10 cellular contexts compared by ENCODE assay signal in the genomic region with DNA sequence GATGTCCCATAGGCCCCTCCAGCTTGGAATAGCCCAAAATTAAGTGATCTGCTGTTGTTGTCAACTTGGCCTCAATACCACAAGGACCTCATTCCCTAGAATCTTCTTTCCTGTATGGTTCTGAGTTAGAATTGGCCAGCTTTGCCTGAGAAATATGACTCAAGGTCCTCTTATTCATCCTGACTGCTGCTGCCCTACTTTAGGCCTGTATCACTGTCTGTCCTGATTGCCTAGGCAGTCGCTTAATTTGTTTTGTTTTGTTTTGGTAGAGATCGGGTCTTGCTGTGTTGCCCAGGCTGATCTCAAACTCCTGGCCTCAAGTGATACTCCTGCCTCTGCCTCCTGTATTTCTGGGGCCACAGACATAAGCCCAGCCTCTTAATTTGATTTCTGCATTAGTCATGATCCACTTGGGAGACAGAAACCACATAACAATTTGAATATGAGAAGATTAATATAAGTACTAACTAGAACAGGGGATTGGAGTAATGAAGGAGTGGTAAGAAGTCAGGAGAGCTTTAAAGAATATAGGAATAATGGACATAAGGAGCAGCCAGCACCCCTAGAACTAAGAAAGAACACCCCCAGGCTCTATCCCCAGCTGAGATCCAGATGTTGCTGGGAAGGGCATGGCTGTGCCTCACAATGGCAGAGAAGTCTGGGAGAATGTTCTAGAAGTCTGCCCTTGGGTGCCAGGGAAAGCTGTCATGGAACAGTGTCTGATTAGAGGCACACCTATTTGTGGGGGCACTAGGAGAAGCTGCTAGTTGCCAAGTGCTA. TPM values are rescaled to one million over a fixed set of nuclear protein-coding genes. Genes with fewer than 3 reads are reported as not detected.
DNase-seq lines count a peak whose midpoint lies in the region; ATAC-seq, FAIRE-seq and TF ChIP-seq lines count a peak whose summit lies in the region.
"Had no signal": no experiment of that assay in that cellular context is flagged by ENCODE, and none has a peak within 500 bp of the region (broad histone marks: within the 10 kb centered on the region; RNA-seq: fewer than 3 reads in every experiment).

No MANE protein-coding gene starts in this region.

- POLR2A ChIA-PET in CD8-positive, alpha-beta T cell (lab: Charles Lee), result interaction anchor here (0.8 to 2.5 kb wide), 8 partner anchors 41 to 249 kb away, joined by 3 to 21 read pairs (median 8); a partner anchor contains a TSS
- POLR2A ChIA-PET in activated B cell treated with CpG ODN at 0.5 μM for 24 hours (lab: Charles Lee), result interaction anchor here (0.6 to 3.2 kb wide), 13 partner anchors 36 to 313 kb away, joined by 3 to 22 read pairs (median 4); a partner anchor contains a TSS

- no peak for TF ChIP-seq CTCF in CD8-positive, alpha-beta T cell (IDR thresholded peaks at IDR 0.05)
- TF ChIP-seq CTCF in activated B cell treated with CpG ODN at 0.5 μM for 24 hours (IDR thresholded peaks at IDR 0.05) (no peak), left lung (IDR thresholded peaks at IDR 0.05) (no peak), kidney (IDR thresholded peaks at IDR 0.05; ENCODE audit: borderline replicate concordance, extremely low read depth, insufficient read depth) (no peak)

- intact Hi-C loops in CD8-positive, alpha-beta T cell (cut with DNase I, micrococcal nuclease), result loop anchor here (1.0 to 10.0 kb wide), 9 partner anchors 42 to 548 kb away; a partner anchor contains a TSS
- intact Hi-C loops in activated B cell treated with CpG ODN at 0.5 μM for 24 hours (cut with micrococcal nuclease), result loop anchor here (1.0 kb wide), 9 partner anchors 42 to 314 kb away; a partner anchor contains a TSS
- intact Hi-C loops in left lung (cut with DNase I), result loop anchor here in 1 of 2 donors (10.0 kb wide), 1 partner anchor 248 kb away; no protein-coding TSS in a partner anchor
- intact Hi-C loops in kidney (cut with DNase I), result loop anchor here (5.0 kb wide), 1 partner anchor 246 kb away; no protein-coding TSS in a partner anchor

- DNase-seq in CD8-positive, alpha-beta T cell, result peak in 1 of 7 experiments; percentile 31
- DNase-seq in HCEC 1CT (peak; percentile 53), activated B cell treated with CpG ODN at 0.5 μM for 24 hours (no peak), left lung (no peak), NCI-H1105 (lab: John Stamatoyannopoulos, UW) (no peak), dermis blood vessel endothelial cell (no peak), kidney (no peak), SIG-M5 treated with dmso at 0.1 percent for 504 hours (lab: John Stamatoyannopoulos, UW; ENCODE audit: unreplicated experiment) (no peak)

- H3K9me3 Mint-ChIP-seq in CD8-positive, alpha-beta T cell, result no peaks in the 10 kb centered on the region
- no peaks in the 10 kb centered on the region for H3K9me3 Mint-ChIP-seq in activated B cell treated with CpG ODN at 0.5 μM for 24 hours

- no peak overlapping the region for H3K4me3 Mint-ChIP-seq in CD8-positive, alpha-beta T cell
- no peak overlapping the region for H3K4me3 Mint-ChIP-seq in activated B cell treated with CpG ODN at 0.5 μM for 24 hours

- no peaks in the 10 kb centered on the region for H3K36me3 ChIP-seq in CD8-positive, alpha-beta T cell (ENCODE audit: insufficient read depth, low read length)
- H3K36me3 ChIP-seq in left lung (no peaks in the 10 kb centered on the region), kidney (ENCODE audit: control insufficient read depth in 1 of 2, insufficient read depth in 2 of 2, low read length in 2 of 2) (no peaks in the 10 kb centered on the region)
- H3K36me3 ChIP-seq: neutrophil had no signal

- peaks cover 11% of the 10 kb centered on the region for H3K36me3 Mint-ChIP-seq in CD8-positive, alpha-beta T cell
- peaks cover 22% of the 10 kb centered on the region for H3K36me3 Mint-ChIP-seq in activated B cell treated with CpG ODN at 0.5 μM for 24 hours (ENCODE audit: low read depth)

- H3K9me3 ChIP-seq in CD8-positive, alpha-beta T cell (ENCODE audit: low read length), result no peaks in the 10 kb centered on the region
- H3K9me3 ChIP-seq in left lung, result no peaks in the 10 kb centered on the region
- no peaks in the 10 kb centered on the region for H3K9me3 ChIP-seq in kidney (ENCODE audit: control insufficient read depth in 1 of 2, low read length in 2 of 2)
- H3K9me3 ChIP-seq: neutrophil had no signal

- H3K27me3 ChIP-seq in CD8-positive, alpha-beta T cell (ENCODE audit: insufficient read depth, low read length), result no peaks in the 10 kb centered on the region
- H3K27me3 ChIP-seq in left lung, result no peaks in the 10 kb centered on the region

- no peak overlapping the region for H3K27ac ChIP-seq in CD8-positive, alpha-beta T cell (ENCODE audit: low read depth, low read length)
- no peak overlapping the region for H3K27ac ChIP-seq in left lung
- no peak overlapping the region for H3K27ac ChIP-seq in kidney (ENCODE audit: low read depth in 2 of 2, low read length in 2 of 2)
- H3K27ac ChIP-seq: neutrophil had no signal

- CTCF ChIA-PET in CD8-positive, alpha-beta T cell (lab: Charles Lee), result interaction anchor here (0.7 to 16.6 kb wide), 64 partner anchors 9 to 361 kb away, joined by 3 to 312 read pairs (median 5); a partner anchor contains a TSS
- CTCF ChIA-PET in activated B cell treated with CpG ODN at 0.5 μM for 24 hours (lab: Charles Lee), result interaction anchor here (0.6 to 6.5 kb wide), 51 partner anchors 9 to 361 kb away, joined by 3 to 136 read pairs (median 4); a partner anchor contains a TSS

- peaks cover 17% of the 10 kb centered on the region for H3K4me1 ChIP-seq in CD8-positive, alpha-beta T cell (ENCODE audit: insufficient read depth, low read length)
- H3K4me1 ChIP-seq in left lung (peaks cover 0 to 4% of the 10 kb centered on the region in 2 donors), kidney (ENCODE audit: control insufficient read depth in 1 of 2, insufficient read depth in 1 of 2, low read depth in 1 of 2, low read length in 2 of 2) (no peaks in the 10 kb centered on the region)

- H3K9ac ChIP-seq in kidney (ENCODE audit: low read length in 2 of 2), result no peak overlapping the region

- H3K27me3 Mint-ChIP-seq in CD8-positive, alpha-beta T cell (ENCODE audit: low read depth), result no peaks in the 10 kb centered on the region
- no peaks in the 10 kb centered on the region for H3K27me3 Mint-ChIP-seq in activated B cell treated with CpG ODN at 0.5 μM for 24 hours

- peak; percentile 19 for ATAC-seq in CD8-positive, alpha-beta T cell
- ATAC-seq in activated B cell treated with CpG ODN at 0.5 μM for 24 hours (ENCODE audit: low read depth) (no peak), left lung (peak; percentile 12)

- H3K4me3 ChIP-seq in CD8-positive, alpha-beta T cell (ENCODE audit: low read depth, low read length), result no peak overlapping the region
- H3K4me3 ChIP-seq in left lung (no peak overlapping the region), kidney (ENCODE audit: low read length in 2 of 2) (no peak overlapping the region)

- no peak for FAIRE-seq in kidney (lab: Jason Lieb, UNC)

- no peak overlapping the region for H3K27ac Mint-ChIP-seq in CD8-positive, alpha-beta T cell
- H3K27ac Mint-ChIP-seq in activated B cell treated with CpG ODN at 0.5 μM for 24 hours, result peak overlapping the region; percentile 37

- peaks cover 19% of the 10 kb centered on the region for H3K4me1 Mint-ChIP-seq in CD8-positive, alpha-beta T cell (ENCODE audit: low read depth)
- peaks cover 23% of the 10 kb centered on the region for H3K4me1 Mint-ChIP-seq in activated B cell treated with CpG ODN at 0.5 μM for 24 hours

RNA-seq across cellular contexts. Expression of a gene that starts 4.6 kb away (rescaled TPM):
- not detected for total RNA-seq in CD8-positive, alpha-beta T cell
- total RNA-seq in activated B cell treated with CpG ODN at 0.5 μM for 24 hours (not detected in 2 replicates), left lung (not detected), dermis blood vessel endothelial cell (not detected in 2 replicates), kidney (not detected)
- polyA plus RNA-seq in kidney (ENCODE audit: insufficient read depth, low read depth, low replicate concordance), result not detected
- total RNA-seq: Daoy had no signal

RNA-seq across cellular contexts. Expression of a gene that starts 29.0 kb away (rescaled TPM):
- not detected for total RNA-seq in CD8-positive, alpha-beta T cell
- not detected in 2 replicates for total RNA-seq in activated B cell treated with CpG ODN at 0.5 μM for 24 hours
- total RNA-seq in left lung, result not detected
- not detected in 2 replicates for total RNA-seq in dermis blood vessel endothelial cell
- not detected for total RNA-seq in kidney
- polyA plus RNA-seq in kidney (ENCODE audit: insufficient read depth, low read depth, low replicate concordance), result not detected
- total RNA-seq: Daoy had no signal

RNA-seq across cellular contexts. Expression of a gene that starts 41.9 kb away (rescaled TPM):
- 10 to 100 TPM; 12.5 to 13.7 TPM for total RNA-seq in CD8-positive, alpha-beta T cell
- 32.0 and 34.6 TPM in 2 replicates for total RNA-seq in activated B cell treated with CpG ODN at 0.5 μM for 24 hours
- total RNA-seq in left lung, result 10 to 100 TPM; 12.9 to 17.4 TPM
- 2.5 and 3.9 TPM in 2 replicates for total RNA-seq in dermis blood vessel endothelial cell
- 11.3 TPM for total RNA-seq in kidney
- 6.2 TPM for polyA plus RNA-seq in kidney (ENCODE audit: insufficient read depth, low read depth, low replicate concordance)
